Comparison of ENCODE assay signal across 22 cellular contexts in genomic region chr2:159438720-159439353, GRCh38.
"Had no signal": no experiment of that assay in that cellular context is flagged by ENCODE, and none has a peak within 500 bp of the region (broad histone marks: within the 10 kb centered on the region; RNA-seq: fewer than 3 reads in every experiment).

No MANE protein-coding gene starts in this region.

- H3K4me1 Mint-ChIP-seq: naive B cell; nephron; stimulated activated naive B cell treated with anti-CD40 and anti-IgM and Interleukin-4, amounts not matched to agents 10 μg/mL and 1 μg/mL and 100 μg/mL, for 72 hours had no signal

- H3K4me1 ChIP-seq: gastrocnemius medialis, parathyroid adenoma, prostate gland, stomach, transverse colon had no signal

- H3K27ac ChIP-seq: gastrocnemius medialis, left ventricle myocardium inferior, parathyroid adenoma, prostate gland, stomach, thoracic aorta, transverse colon had no signal

- ATAC-seq: esophagus mucosa; gastrocnemius medialis; sciatic nerve; stimulated activated naive B cell treated with anti-CD40 and anti-IgM and Interleukin-4, amounts not matched to agents 10 μg/mL and 1 μg/mL and 100 μg/mL, for 72 hours had no signal

- H3K27me3 Mint-ChIP-seq: naive B cell; stimulated activated naive B cell treated with anti-CD40 and anti-IgM and Interleukin-4, amounts not matched to agents 10 μg/mL and 1 μg/mL and 100 μg/mL, for 72 hours had no signal

- H3K4me3 Mint-ChIP-seq: naive B cell; nephron; stimulated activated naive B cell treated with anti-CD40 and anti-IgM and Interleukin-4, amounts not matched to agents 10 μg/mL and 1 μg/mL and 100 μg/mL, for 72 hours had no signal

- DNase-seq: cortex of kidney; dorsolateral prefrontal cortex; effector CD8-positive, alpha-beta T cell; gastrocnemius medialis; left ventricle myocardium inferior; mesenchymal stem cell; naive B cell; occipital lobe; retina; stimulated activated CD4-positive, alpha-beta T cell treated with anti-CD3 and anti-CD28 coated beads, Interleukin-2, amount 100 ng/mL, for 24 hours; stimulated activated CD4-positive, alpha-beta T cell treated with anti-CD3 and anti-CD28 coated beads, Interleukin-4, amount 100 ng/mL, for 4 hours; stimulated activated naive B cell treated with anti-CD40 and anti-IgM and Interleukin-4, amounts not matched to agents 10 μg/mL and 1 μg/mL and 100 μg/mL, for 72 hours; stomach; substantia nigra; transverse colon had no signal

- H3K27ac Mint-ChIP-seq: nephron had no signal

- H3K9me3 Mint-ChIP-seq: nephron; stimulated activated naive B cell treated with anti-CD40 and anti-IgM and Interleukin-4, amounts not matched to agents 10 μg/mL and 1 μg/mL and 100 μg/mL, for 72 hours had no signal

- H3K4me3 ChIP-seq: dorsolateral prefrontal cortex, gastrocnemius medialis, left ventricle myocardium inferior, lung, prostate gland, stomach, thoracic aorta, transverse colon had no signal

- H3K9me3 ChIP-seq: gastrocnemius medialis, left ventricle myocardium inferior, prostate gland, stomach, thoracic aorta, transverse colon had no signal

- H3K27me3 ChIP-seq: dorsolateral prefrontal cortex, gastrocnemius medialis, stomach, transverse colon had no signal
